In the genomic region with DNA sequence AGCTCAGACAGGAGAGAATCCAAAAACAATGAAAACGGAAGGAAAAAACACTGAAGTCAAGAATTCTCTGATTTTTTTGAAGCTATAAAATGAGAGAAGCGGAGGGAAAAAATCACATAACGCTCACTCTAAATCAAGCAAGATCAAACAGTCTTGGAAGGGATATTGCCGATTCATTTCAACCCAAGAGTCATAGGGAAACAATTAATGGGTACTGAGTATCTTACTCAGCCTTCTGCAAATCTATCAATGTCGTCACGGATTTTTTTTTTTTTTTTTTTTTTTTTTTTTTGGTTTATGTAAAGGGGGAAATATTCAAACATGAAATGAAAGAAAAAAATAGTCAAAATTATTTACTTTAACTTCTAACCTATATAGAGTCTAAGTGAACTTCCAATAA, we compare ENCODE assay signal across 24 cellular contexts. TPM values are rescaled to one million over a fixed set of nuclear protein-coding genes. Genes with fewer than 3 reads are reported as not detected.
DNase-seq lines count a peak whose midpoint lies in the region; ATAC-seq and TF ChIP-seq lines count a peak whose summit lies in the region.
"Had no signal": no experiment of that assay in that cellular context is flagged by ENCODE, and none has a peak within 500 bp of the region (broad histone marks: within the 10 kb centered on the region; RNA-seq: fewer than 3 reads in every experiment).

No MANE protein-coding gene starts in this region.

- H3K36me3 ChIP-seq in heart right ventricle (peaks cover 0 to 6% (median 0%) of the 10 kb centered on the region in 9 donors), MM.1S (replicated peaks; ENCODE audit: insufficient read depth, low read length) (peaks cover 14% of the 10 kb centered on the region), subcutaneous abdominal adipose tissue (ENCODE audit: control insufficient read depth in 5 of 5, insufficient read depth in 5 of 5, low read length in 5 of 5) (no peaks in the 10 kb centered on the region)
- H3K36me3 ChIP-seq: BE2C, esophagus squamous epithelium had no signal

- peaks cover 99% of the 10 kb centered on the region for H3K79me2 ChIP-seq in MM.1S (ENCODE audit: low read length)

- TF ChIP-seq CTCF in heart right ventricle (IDR thresholded peaks at IDR 0.05): no peak
- no peak for TF ChIP-seq CTCF in MM.1S (IDR thresholded peaks at IDR 0.05; ENCODE audit: low read length)
- TF ChIP-seq CTCF in dorsolateral prefrontal cortex (IDR thresholded peaks at IDR 0.05 in 54 of 56, conservative IDR thresholded peaks at IDR 0.05 in 2 of 56; ENCODE audit: low read depth in 1 of 56, partially characterized antibody in 56 of 56): no peak

- DNase-seq in heart right ventricle (no peak), cardiac septum (ENCODE audit: low spot score) (no peak), MM.1S (no peak), dorsolateral prefrontal cortex (no peak), NCI-H187 treated with DMSO at 0.1 percent for 48 hours (lab: John Stamatoyannopoulos, UW) (no peak)
- DNase-seq: activated CD8-positive, alpha-beta memory T cell treated with anti-CD3 and anti-CD28 coated beads for 24 hours; activated naive CD4-positive, alpha-beta T cell treated with anti-CD3 and anti-CD28 coated beads for 36 hours; activated T-cell treated with anti-CD3 and anti-CD28 coated beads, Interleukin-2, amount 50 U/mL, for 48 hours; BE2C; Caco-2; effector memory CD8-positive, alpha-beta T cell; esophagus squamous epithelium; mucosa of descending colon; NCI-H1105 treated with DMSO at 0.1 percent for 48 hours; NCI-H2107; NCI-H524; stimulated activated CD4-positive, alpha-beta T cell treated with anti-CD3 and anti-CD28 coated beads, Interleukin-4, amount 100 ng/mL, for 24 hours; T-helper 9 cell had no signal

- H3K4me3 ChIP-seq in heart right ventricle: peak overlapping the region in 6 of 10 donors; percentile 3 to 31 (median 15)
- H3K4me3 ChIP-seq in MM.1S (ENCODE audit: low read length): no peak overlapping the region
- H3K4me3 ChIP-seq in dorsolateral prefrontal cortex: peak overlapping the region in 53 of 59 donors; percentile 0 to 89 (median 77)
- peak overlapping the region in 3 of 5 donors; percentile 1 to 29 (median 3) for H3K4me3 ChIP-seq in subcutaneous abdominal adipose tissue (ENCODE audit: low read depth in 1 of 5, low read length in 5 of 5)
- H3K4me3 ChIP-seq: mucosa of descending colon, smooth muscle cell had no signal

- peaks cover 26% of the 10 kb centered on the region for H4K20me1 ChIP-seq in MM.1S (ENCODE audit: insufficient read depth, low read length)

- peak overlapping the region; percentile 6; the same call in 1 of the 2 replicates for H3K4me2 ChIP-seq in MM.1S (ENCODE audit: low read depth, low read length)
- H3K4me2 ChIP-seq: smooth muscle cell had no signal

- intact Hi-C loops in heart right ventricle (cut with DNase I): no loop called here
- intact Hi-C loops in cardiac septum (cut with DNase I): no loop called here
- intact Hi-C loops in dorsolateral prefrontal cortex (cut with DNase I): loop anchor here in 1 of 2 donors (10.0 kb wide), 1 partner anchor 49 kb away; no protein-coding TSS in a partner anchor

- no peaks in the 10 kb centered on the region for H3K9me2 ChIP-seq in MM.1S (replicated peaks; ENCODE audit: insufficient read depth, low read length)

- no peak overlapping the region for H2AFZ ChIP-seq in MM.1S (ENCODE audit: low read length)

- no peak overlapping the region for H3K9ac ChIP-seq in MM.1S (ENCODE audit: low read length)
- H3K9ac ChIP-seq in subcutaneous abdominal adipose tissue (ENCODE audit: low read length in 5 of 5): peak overlapping the region in 2 of 5 donors; percentile 7 to 14

- H3K9me3 ChIP-seq in heart right ventricle (no peaks in the 10 kb centered on the region), MM.1S (replicated peaks; ENCODE audit: insufficient read depth, low read length) (no peaks in the 10 kb centered on the region), subcutaneous abdominal adipose tissue (ENCODE audit: control insufficient read depth in 5 of 5, low read length in 5 of 5) (no peaks in the 10 kb centered on the region)
- H3K9me3 ChIP-seq: ascending aorta, BE2C, Caco-2, esophagus squamous epithelium, mucosa of descending colon had no signal

- peak overlapping the region in 4 of 10 donors; percentile 23 to 46 (median 30) for H3K27ac ChIP-seq in heart right ventricle
- H3K27ac ChIP-seq in MM.1S (ENCODE audit: low read length): no peak overlapping the region
- H3K27ac ChIP-seq in dorsolateral prefrontal cortex: peak overlapping the region in 50 of 59 donors; percentile 7 to 98 (median 66)
- peak overlapping the region; percentile 8 for H3K27ac ChIP-seq in subcutaneous abdominal adipose tissue (ENCODE audit: low read depth, low read length)

- H3K27me3 ChIP-seq in heart right ventricle (no peaks in the 10 kb centered on the region), MM.1S (replicated peaks; ENCODE audit: insufficient read depth, low read length) (no peaks in the 10 kb centered on the region), dorsolateral prefrontal cortex (no peaks in the 10 kb centered on the region), subcutaneous abdominal adipose tissue (ENCODE audit: control insufficient read depth in 5 of 5, insufficient read depth in 4 of 5, low read length in 5 of 5) (no peaks in the 10 kb centered on the region)
- H3K27me3 ChIP-seq: ascending aorta, esophagus squamous epithelium had no signal

- WGBS in heart right ventricle, 2 donors: 62 to 65% methylated on average over 6 of the region's 6 CpGs

- H3K4me1 ChIP-seq in heart right ventricle (peaks cover 3 to 90% (median 61%) of the 10 kb centered on the region in 9 donors), MM.1S (ENCODE audit: low read length) (peaks cover 13% of the 10 kb centered on the region), subcutaneous abdominal adipose tissue (ENCODE audit: control insufficient read depth in 5 of 5, insufficient read depth in 5 of 5, low read length in 5 of 5) (peaks cover 0 to 41% (median 3%) of the 10 kb centered on the region in 5 donors)
- H3K4me1 ChIP-seq: BE2C had no signal

- H3F3A ChIP-seq in MM.1S (ENCODE audit: insufficient read depth, low read length): peaks cover 16% of the 10 kb centered on the region; the same call in 1 of the 2 replicates

- ATAC-seq in heart right ventricle (no peak), HG03135 (IDR thresholded peaks at IDR 0.05; ENCODE audit: unreplicated experiment) (no peak), GM18867 (IDR thresholded peaks at IDR 0.05; ENCODE audit: unreplicated experiment) (no peak)
- ATAC-seq: activated CD4-positive, CD25-positive, alpha-beta regulatory T cell treated with anti-CD3 and anti-CD28 coated beads, Interleukin-2, amount 50 U/mL, for 24 hours; effector memory CD8-positive, alpha-beta T cell; mucosa of descending colon had no signal

RNA-seq across cellular contexts. Expression of a gene that starts 9.5 kb away (rescaled TPM):
- total RNA-seq in heart right ventricle: 10 to 100 TPM; 38.8 to 88.7 (median 70.0) TPM
- 10 to 100 TPM; 11.2 to 25.6 TPM for polyA plus RNA-seq in heart right ventricle
- 64.6 TPM for total RNA-seq in cardiac septum
- total RNA-seq in dorsolateral prefrontal cortex: 100 to 1,000 TPM; 147 to 673 (median 441) TPM
- total RNA-seq: activated naive CD4-positive, alpha-beta T cell treated with anti-CD3 and anti-CD28 coated beads for 36 hours had no signal
